Comparison of ENCODE assay signal across 22 cellular contexts in genomic region chr3:167166594-167167253, GRCh38.
DNase-seq lines count a peak whose midpoint lies in the region; ATAC-seq and TF ChIP-seq lines count a peak whose summit lies in the region.
"Had no signal": no experiment of that assay in that cellular context is flagged by ENCODE, and none has a peak within 500 bp of the region (broad histone marks: within the 10 kb centered on the region; RNA-seq: fewer than 3 reads in every experiment).

No MANE protein-coding gene starts in this region.

- DNase-seq in NCI-H1105 treated with DMSO at 0.1 percent for 48 hours (lab: John Stamatoyannopoulos, UW), result peak; percentile 39
- DNase-seq in NCI-H1105 (lab: John Stamatoyannopoulos, UW), result no peak
- peak in 2 of 4 donors; percentile 9 to 35 for DNase-seq in body of pancreas
- peak in 1 of 2 donors; percentile 41 for DNase-seq in aorta
- no peak for DNase-seq in activated CD8-positive, alpha-beta T cell treated with anti-CD3 and anti-CD28 coated beads for 36 hours
- DNase-seq in NCI-H510A (lab: John Stamatoyannopoulos, UW), result no peak
- DNase-seq: 8988T; activated CD4-positive, alpha-beta T cell treated with anti-CD3 and anti-CD28 coated beads, Interleukin-2, amount 10 ng/mL, durations not matched to agents 24 days and 14 days; activated CD8-positive, alpha-beta memory T cell treated with anti-CD3 and anti-CD28 coated beads, Interleukin-2, amount 50 U/mL, for 48 hours; activated effector memory CD4-positive, alpha-beta T cell treated with anti-CD3 and anti-CD28 coated beads, Interleukin-2, amount 50 U/mL, for 16 hours; BE2C; Calu3; NCI-H187; NCI-H226; stimulated activated CD4-positive, alpha-beta T cell treated with anti-CD3 and anti-CD28 coated beads, Interleukin-2, amount 100 ng/mL, for 48 hours; stimulated activated naive CD8-positive, alpha-beta T cell treated with anti-CD3 and anti-CD28 coated beads, Interleukin-15, amount 100 ng/mL, for 72 hours had no signal

- no peak overlapping the region for H3K27ac Mint-ChIP-seq in activated CD8-positive, alpha-beta T cell treated with anti-CD3 and anti-CD28 coated beads for 36 hours
- H3K27ac Mint-ChIP-seq: activated CD4-positive, alpha-beta T cell treated with anti-CD3 and anti-CD28 coated beads, Interleukin-2, amount 10 ng/mL, durations not matched to agents 24 days and 14 days; stimulated activated naive CD8-positive, alpha-beta T cell treated with anti-CD3 and anti-CD28 coated beads, Interleukin-15, amount 100 ng/mL, for 72 hours; type B pancreatic cell had no signal

- H3K36me3 ChIP-seq in body of pancreas (replicated peaks in 1 of 2; ENCODE audit: insufficient read depth in 1 of 2, low read depth in 2 of 2) (no peaks in the 10 kb centered on the region), iPS-20b (ENCODE audit: insufficient read depth, low read depth, low read length) (no peaks in the 10 kb centered on the region), aorta (ENCODE audit: control insufficient read depth in 1 of 2, insufficient read depth in 2 of 2, low read length in 1 of 2) (no peaks in the 10 kb centered on the region)
- H3K36me3 ChIP-seq: BE2C, gastroesophageal sphincter had no signal

- H3K4me3 ChIP-seq in body of pancreas, result no peak overlapping the region
- peak overlapping the region; percentile 20; the same call in 1 of the 2 replicates for H3K4me3 ChIP-seq in iPS-20b (ENCODE audit: low read length)
- no peak overlapping the region for H3K4me3 ChIP-seq in aorta (ENCODE audit: low read length in 2 of 2)
- H3K4me3 ChIP-seq: gastroesophageal sphincter, skin epidermis had no signal

- H3K27ac ChIP-seq in body of pancreas (peak overlapping the region in 1 of 4 donors; percentile 33), iPS-20b (ENCODE audit: low read length) (no peak overlapping the region), aorta (ENCODE audit: low read depth in 1 of 2, low read length in 2 of 2) (no peak overlapping the region)
- H3K27ac ChIP-seq: gastroesophageal sphincter, parathyroid adenoma had no signal

- H3K4me1 ChIP-seq in body of pancreas, result peaks cover 34% of the 10 kb centered on the region
- H3K4me1 ChIP-seq in iPS-20b (ENCODE audit: insufficient read depth, low read length), result peaks cover 26% of the 10 kb centered on the region; the same call in 1 of the 2 replicates
- H3K4me1 ChIP-seq in aorta (ENCODE audit: control insufficient read depth in 1 of 2, insufficient read depth in 2 of 2, low read length in 2 of 2), result no peaks in the 10 kb centered on the region
- H3K4me1 ChIP-seq: BE2C, parathyroid adenoma had no signal

- H3K36me3 Mint-ChIP-seq in activated CD8-positive, alpha-beta T cell treated with anti-CD3 and anti-CD28 coated beads for 36 hours (ENCODE audit: low read depth), result no peaks in the 10 kb centered on the region
- H3K36me3 Mint-ChIP-seq: type B pancreatic cell had no signal

- H3K9me3 ChIP-seq in body of pancreas (no peaks in the 10 kb centered on the region), iPS-20b (ENCODE audit: insufficient read depth, low read depth, low read length) (no peaks in the 10 kb centered on the region), aorta (ENCODE audit: control insufficient read depth, low read length) (no peaks in the 10 kb centered on the region)
- H3K9me3 ChIP-seq: BE2C, gastroesophageal sphincter had no signal

- no peak overlapping the region for H3K4me3 Mint-ChIP-seq in activated CD8-positive, alpha-beta T cell treated with anti-CD3 and anti-CD28 coated beads for 36 hours
- H3K4me3 Mint-ChIP-seq: activated CD4-positive, alpha-beta T cell treated with anti-CD3 and anti-CD28 coated beads, Interleukin-2, amount 10 ng/mL, durations not matched to agents 24 days and 14 days; stimulated activated naive CD8-positive, alpha-beta T cell treated with anti-CD3 and anti-CD28 coated beads, Interleukin-15, amount 100 ng/mL, for 72 hours; type B pancreatic cell had no signal

- ATAC-seq in body of pancreas, result peak; percentile 52
- ATAC-seq in aorta (ENCODE audit: low FRiP score), result peak; percentile 79
- ATAC-seq in activated CD8-positive, alpha-beta T cell treated with anti-CD3 and anti-CD28 coated beads for 36 hours, result no peak
- no peak for ATAC-seq in HG03432 (IDR thresholded peaks at IDR 0.05; ENCODE audit: unreplicated experiment)
- ATAC-seq: gastroesophageal sphincter; stimulated activated naive CD8-positive, alpha-beta T cell treated with anti-CD3 and anti-CD28 coated beads, Interleukin-15, amount 100 ng/mL, for 72 hours had no signal

- 39 to 49% methylated on average over 4 of the region's 4 CpGs for WGBS in body of pancreas, 2 donors
- WGBS in aorta, 2 donors, result 22 to 23% methylated on average over 4 of the region's 4 CpGs

- no peaks in the 10 kb centered on the region for H3K27me3 Mint-ChIP-seq in activated CD8-positive, alpha-beta T cell treated with anti-CD3 and anti-CD28 coated beads for 36 hours
- H3K27me3 Mint-ChIP-seq: activated CD4-positive, alpha-beta T cell treated with anti-CD3 and anti-CD28 coated beads, Interleukin-2, amount 10 ng/mL, durations not matched to agents 24 days and 14 days; stimulated activated naive CD8-positive, alpha-beta T cell treated with anti-CD3 and anti-CD28 coated beads, Interleukin-15, amount 100 ng/mL, for 72 hours; type B pancreatic cell had no signal

- no peaks in the 10 kb centered on the region for H3K4me1 Mint-ChIP-seq in activated CD8-positive, alpha-beta T cell treated with anti-CD3 and anti-CD28 coated beads for 36 hours (ENCODE audit: low read depth)
- H3K4me1 Mint-ChIP-seq: activated CD4-positive, alpha-beta T cell treated with anti-CD3 and anti-CD28 coated beads, Interleukin-2, amount 10 ng/mL, durations not matched to agents 24 days and 14 days; stimulated activated naive CD8-positive, alpha-beta T cell treated with anti-CD3 and anti-CD28 coated beads, Interleukin-15, amount 100 ng/mL, for 72 hours had no signal

- POLR2A ChIA-PET in activated CD8-positive, alpha-beta T cell treated with anti-CD3 and anti-CD28 coated beads for 36 hours (lab: Charles Lee), result no interaction called here

- no peaks in the 10 kb centered on the region for H3K9me3 Mint-ChIP-seq in activated CD8-positive, alpha-beta T cell treated with anti-CD3 and anti-CD28 coated beads for 36 hours
- H3K9me3 Mint-ChIP-seq: activated CD4-positive, alpha-beta T cell treated with anti-CD3 and anti-CD28 coated beads, Interleukin-2, amount 10 ng/mL, durations not matched to agents 24 days and 14 days; stimulated activated naive CD8-positive, alpha-beta T cell treated with anti-CD3 and anti-CD28 coated beads, Interleukin-15, amount 100 ng/mL, for 72 hours; type B pancreatic cell had no signal

- intact Hi-C loops in body of pancreas (cut with DNase I), result no loop called here
- intact Hi-C loops in aorta (cut with DNase I), result no loop called here
- intact Hi-C loops in activated CD8-positive, alpha-beta T cell treated with anti-CD3 and anti-CD28 coated beads for 36 hours (cut with micrococcal nuclease), result no loop called here

- no peak for TF ChIP-seq POLR2A in body of pancreas (IDR thresholded peaks at IDR 0.05)

- no peak for TF ChIP-seq CTCF in body of pancreas (IDR thresholded peaks at IDR 0.05)
- TF ChIP-seq CTCF in activated CD8-positive, alpha-beta T cell treated with anti-CD3 and anti-CD28 coated beads for 36 hours (IDR thresholded peaks at IDR 0.05), result no peak

- H3K9ac ChIP-seq in iPS-20b (ENCODE audit: low read depth, low read length), result no peak overlapping the region
- H3K9ac ChIP-seq: parathyroid adenoma had no signal

- no peaks in the 10 kb centered on the region for H3K27me3 ChIP-seq in body of pancreas
- no peaks in the 10 kb centered on the region for H3K27me3 ChIP-seq in iPS-20b (ENCODE audit: insufficient read depth, low read length)
- no peaks in the 10 kb centered on the region for H3K27me3 ChIP-seq in aorta (ENCODE audit: control insufficient read depth in 1 of 2, insufficient read depth in 2 of 2, low read length in 1 of 2)
- H3K27me3 ChIP-seq: BE2C, gastroesophageal sphincter had no signal

- CTCF ChIA-PET in activated CD8-positive, alpha-beta T cell treated with anti-CD3 and anti-CD28 coated beads for 36 hours (lab: Charles Lee), result no interaction called here

Comparison
In these comparisons a context has a peak if more than half of its experiments do, and no peak if none do; other contexts are left out.
1. ATAC-seq: peak in body of pancreas (single experiment) and aorta (single experiment); none in activated CD8-positive, alpha-beta T cell treated with anti-CD3 and anti-CD28 coated beads for 36 hours (single experiment) and HG03432 (single experiment).